Comparison of ENCODE assay signal across 14 cellular contexts in genomic region chr20:43492101-43492500, GRCh38. TPM values are rescaled to one million over a fixed set of nuclear protein-coding genes. Genes with fewer than 3 reads are reported as not detected.
DNase-seq lines count a peak whose midpoint lies in the region; ATAC-seq, FAIRE-seq and TF ChIP-seq lines count a peak whose summit lies in the region.
"Had no signal": no experiment of that assay in that cellular context is flagged by ENCODE, and none has a peak within 500 bp of the region (broad histone marks: within the 10 kb centered on the region; RNA-seq: fewer than 3 reads in every experiment).

No MANE protein-coding gene starts in this region.

- TF ChIP-seq CTCF in pancreas (IDR thresholded peaks at IDR 0.05): no peak
- no peak for TF ChIP-seq CTCF in Caco-2 (IDR thresholded peaks at IDR 0.05; ENCODE audit: insufficient read depth in 1 of 2, low read depth in 1 of 2, low read length in 1 of 2, severe bottlenecking in 1 of 2, unreplicated experiment in 1 of 2)

- H3K27ac ChIP-seq in pancreas: no peak overlapping the region

- no peak overlapping the region for H3K4me3 Mint-ChIP-seq in Caco-2 (ENCODE audit: unreplicated experiment)
- H3K4me3 Mint-ChIP-seq: activated CD4-positive, alpha-beta T cell treated with anti-CD3 and anti-CD28 coated beads, Interleukin-2, amount 10 ng/mL, durations not matched to agents 7 days and 5 days had no signal

- no peak overlapping the region for H3K4me3 ChIP-seq in pancreas
- no peak overlapping the region for H3K4me3 ChIP-seq in Caco-2 (ENCODE audit: low read depth, low read length)
- H3K4me3 ChIP-seq: mucosa of descending colon, vagina had no signal

- CTCF ChIA-PET in Caco-2 (lab: Charles Lee): no interaction called here

- no peak overlapping the region for H3K27ac Mint-ChIP-seq in Caco-2 (ENCODE audit: unreplicated experiment)
- H3K27ac Mint-ChIP-seq: activated CD4-positive, alpha-beta T cell treated with anti-CD3 and anti-CD28 coated beads, Interleukin-2, amount 10 ng/mL, durations not matched to agents 7 days and 5 days had no signal

- peaks cover 10% of the 10 kb centered on the region for H3K9me3 Mint-ChIP-seq in Caco-2 (ENCODE audit: unreplicated experiment)

- WGBS in pancreas, 2 donors: 90 to 97% methylated on average over 3 of the region's 3 CpGs

- H3K36me3 ChIP-seq in pancreas (no peaks in the 10 kb centered on the region), Caco-2 (ENCODE audit: control insufficient read depth, insufficient read depth, low read length) (no peaks in the 10 kb centered on the region)
- H3K36me3 ChIP-seq: vagina had no signal

- peak; percentile 54 for DNase-seq in EH (ENCODE audit: low read depth)
- peak; percentile 20 for DNase-seq in NCI-H226
- DNase-seq in NCI-H69 (lab: John Stamatoyannopoulos, UW): no peak
- DNase-seq in pancreas: no peak
- DNase-seq in Caco-2: no peak
- DNase-seq: activated CD4-positive, alpha-beta T cell treated with anti-CD3 and anti-CD28 coated beads, Interleukin-2, amount 10 ng/mL, durations not matched to agents 7 days and 5 days; amniotic stem cell; mucosa of descending colon; right cardiac atrium; Right ventricle myocardium superior had no signal

- FAIRE-seq in pancreas (lab: Jason Lieb, UNC): no peak

- intact Hi-C loops in pancreas (cut with DNase I) (no loop called here), Caco-2 (cut with micrococcal nuclease; ENCODE audit: unreplicated experiment) (no loop called here)

- POLR2A ChIA-PET in Caco-2 (lab: Charles Lee): no interaction called here

- no peaks in the 10 kb centered on the region for H3K36me3 Mint-ChIP-seq in Caco-2 (ENCODE audit: insufficient read depth, unreplicated experiment)

- H3K27me3 Mint-ChIP-seq in Caco-2 (ENCODE audit: insufficient read depth, unreplicated experiment): no peaks in the 10 kb centered on the region
- H3K27me3 Mint-ChIP-seq: activated CD4-positive, alpha-beta T cell treated with anti-CD3 and anti-CD28 coated beads, Interleukin-2, amount 10 ng/mL, durations not matched to agents 7 days and 5 days had no signal

- no TSS peak for BruUV-seq in Caco-2 (replicated peaks; lab: Mats Ljungman, UMichigan)

- H3K4me1 ChIP-seq in pancreas (no peaks in the 10 kb centered on the region), Caco-2 (no peaks in the 10 kb centered on the region)
- H3K4me1 ChIP-seq: vagina had no signal

- H3K9me3 ChIP-seq in pancreas (no peaks in the 10 kb centered on the region), Caco-2 (peaks cover 5% of the 10 kb centered on the region)
- H3K9me3 ChIP-seq: mucosa of descending colon, vagina had no signal

- no peaks in the 10 kb centered on the region for H3K4me1 Mint-ChIP-seq in Caco-2 (ENCODE audit: low read depth, unreplicated experiment)

- H3K27me3 ChIP-seq in pancreas (no peaks in the 10 kb centered on the region), Caco-2 (replicated peaks; ENCODE audit: control insufficient read depth, insufficient read depth, low read length) (no peaks in the 10 kb centered on the region; the same call in 1 of the 2 replicates)
- H3K27me3 ChIP-seq: vagina had no signal

- ATAC-seq in GM18861 (IDR thresholded peaks at IDR 0.05; ENCODE audit: unreplicated experiment) (peak; percentile 81), HG02623 (IDR thresholded peaks at IDR 0.05; ENCODE audit: unreplicated experiment) (peak; percentile 47), GM19467 (IDR thresholded peaks at IDR 0.05; ENCODE audit: unreplicated experiment) (no peak), pancreas (no peak)
- ATAC-seq: mucosa of descending colon, right cardiac atrium had no signal

RNA-seq across cellular contexts. Expression of gene L3MBTL1, which starts 15.4 kb away (rescaled TPM):
- total RNA-seq in pancreas (10 to 100 TPM in 1 of 6 donors, 1 to 10 TPM in 5; 3.4 to 10.7 (median 5.0) TPM), Caco-2 (2022) (8.4 and 11.5 TPM in 2 replicates)
- 1 to 10 TPM; 8.4 to 8.7 TPM for polyA plus RNA-seq in pancreas

RNA-seq across cellular contexts. Expression of gene SRSF6, which starts 34.4 kb away (rescaled TPM):
- total RNA-seq in pancreas (100 to 1,000 TPM in 1 of 6 donors, 10 to 100 TPM in 5; 53.9 to 113 (median 73.7) TPM), Caco-2 (2022) (312 and 335 TPM in 2 replicates)
- 100 to 1,000 TPM; 110 to 111 TPM for polyA plus RNA-seq in pancreas

Comparison
In these comparisons a context has a peak if more than half of its experiments do, and no peak if none do; other contexts are left out.
1. DNase-seq: peak in EH (single experiment) and NCI-H226 (single experiment); none in NCI-H69 (single experiment), pancreas (0 of 6) and Caco-2 (0 of 2).
2. ATAC-seq: peak in GM18861 (single experiment) and HG02623 (single experiment); none in GM19467 (single experiment) and pancreas (0 of 4).